Comparison of ENCODE assay signal across 8 cellular contexts in genomic region chr6:3457710-3458605, GRCh38. TPM values are rescaled to one million over a fixed set of nuclear protein-coding genes. Genes with fewer than 3 reads are reported as not detected.
A peak's percentile ranks its signal among the peaks of the same experiment; 100 is the strongest.
DNase-seq lines count a peak whose midpoint lies in the region; FAIRE-seq and TF ChIP-seq lines count a peak whose summit lies in the region.

No MANE protein-coding gene starts in this region.

- FAIRE-seq in GM19239 (lab: Jason Lieb, UNC), result no peak

- H3F3A ChIP-seq in MM.1S (ENCODE audit: insufficient read depth, low read length), result no peaks in the 10 kb centered on the region

- H3K36me3 ChIP-seq in MM.1S (replicated peaks; ENCODE audit: insufficient read depth, low read length) (no peaks in the 10 kb centered on the region), esophagus (ENCODE audit: control insufficient read depth in 2 of 2, insufficient read depth in 2 of 2, low read length in 1 of 2) (no peaks in the 10 kb centered on the region), mucosa of stomach (ENCODE audit: control insufficient read depth, insufficient read depth, low read length) (no peaks in the 10 kb centered on the region), vagina (no peaks in the 10 kb centered on the region)

- H3K27me3 Mint-ChIP-seq in activated CD4-positive, alpha-beta T cell treated with anti-CD3 and anti-CD28 coated beads, Interleukin-2, amount 10 ng/mL, durations not matched to agents 24 days and 14 days, result peaks cover 43% of the 10 kb centered on the region

- intact Hi-C loops in activated CD4-positive, alpha-beta T cell treated with anti-CD3 and anti-CD28 coated beads, Interleukin-2, amount 10 ng/mL, durations not matched to agents 24 days and 14 days (cut with micrococcal nuclease), result loop anchor here (5.0 kb wide), 2 partner anchors 181 to 231 kb away; partner anchors contain the start of gene TUBB2B
- intact Hi-C loops in vagina (cut with DNase I), result no loop called here

- WGBS in esophagus, 2 donors, result 22 to 26% methylated on average over 29 of the region's 29 CpGs

- H3K4me3 ChIP-seq in MM.1S (ENCODE audit: low read length) (peak overlapping the region; percentile 65; the same call in 1 of the 2 replicates), esophagus (ENCODE audit: low read depth in 1 of 2, low read length in 2 of 2) (peak overlapping the region; percentile 57 to 80), mucosa of stomach (ENCODE audit: low read length) (no peak overlapping the region), vagina (peak overlapping the region; percentile 70 to 82)

- peaks cover 5% of the 10 kb centered on the region for H3K4me1 Mint-ChIP-seq in activated CD4-positive, alpha-beta T cell treated with anti-CD3 and anti-CD28 coated beads, Interleukin-2, amount 10 ng/mL, durations not matched to agents 24 days and 14 days

- peaks cover 3% of the 10 kb centered on the region for H3K36me3 Mint-ChIP-seq in activated CD4-positive, alpha-beta T cell treated with anti-CD3 and anti-CD28 coated beads, Interleukin-2, amount 10 ng/mL, durations not matched to agents 24 days and 14 days (ENCODE audit: low read depth)

- peak overlapping the region; percentile 82 for H2AFZ ChIP-seq in MM.1S (ENCODE audit: low read length)

- TF ChIP-seq CTCF in C4-2B (conservative IDR thresholded peaks at IDR 0.05) (no peak), MM.1S (IDR thresholded peaks at IDR 0.05; ENCODE audit: low read length) (no peak), vagina (IDR thresholded peaks at IDR 0.05) (no peak)

- H3K9me3 ChIP-seq in MM.1S (replicated peaks; ENCODE audit: insufficient read depth, low read length), result no peaks in the 10 kb centered on the region
- H3K9me3 ChIP-seq in esophagus (ENCODE audit: control insufficient read depth in 2 of 2, insufficient read depth in 1 of 2, low read depth in 1 of 2, low read length in 1 of 2), result no peaks in the 10 kb centered on the region
- no peaks in the 10 kb centered on the region for H3K9me3 ChIP-seq in mucosa of stomach (ENCODE audit: control insufficient read depth, low read length)
- no peaks in the 10 kb centered on the region for H3K9me3 ChIP-seq in vagina

- H3K27me3 ChIP-seq in MM.1S (replicated peaks; ENCODE audit: insufficient read depth, low read length) (peaks cover 11% of the 10 kb centered on the region; the same call in 1 of the 2 replicates), esophagus (ENCODE audit: control insufficient read depth in 1 of 2, insufficient read depth in 2 of 2, low read length in 2 of 2) (no peaks in the 10 kb centered on the region), mucosa of stomach (ENCODE audit: control insufficient read depth, insufficient read depth, low read length) (peaks cover 3% of the 10 kb centered on the region), vagina (peaks cover 4% of the 10 kb centered on the region)

- H3K4me2 ChIP-seq in MM.1S (ENCODE audit: low read depth, low read length), result peak overlapping the region; percentile 89

- H3K9me2 ChIP-seq in MM.1S (replicated peaks; ENCODE audit: insufficient read depth, low read length), result no peaks in the 10 kb centered on the region

- no peaks in the 10 kb centered on the region for H3K9me3 Mint-ChIP-seq in activated CD4-positive, alpha-beta T cell treated with anti-CD3 and anti-CD28 coated beads, Interleukin-2, amount 10 ng/mL, durations not matched to agents 24 days and 14 days

- peak overlapping the region; percentile 73 for H3K4me3 Mint-ChIP-seq in activated CD4-positive, alpha-beta T cell treated with anti-CD3 and anti-CD28 coated beads, Interleukin-2, amount 10 ng/mL, durations not matched to agents 24 days and 14 days

- no peak for TF ChIP-seq POLR2A in vagina (IDR thresholded peaks at IDR 0.05)

- no peak overlapping the region for H3K9ac ChIP-seq in MM.1S (ENCODE audit: low read length)
- peak overlapping the region; percentile 55 for H3K9ac ChIP-seq in mucosa of stomach (ENCODE audit: low read length)

- no peaks in the 10 kb centered on the region for H3K79me2 ChIP-seq in MM.1S (ENCODE audit: low read length)

- peaks cover 5% of the 10 kb centered on the region; the same call in 1 of the 2 replicates for H3K4me1 ChIP-seq in MM.1S (ENCODE audit: low read length)
- peaks cover 3 to 9% of the 10 kb centered on the region in 2 donors for H3K4me1 ChIP-seq in esophagus (ENCODE audit: control insufficient read depth in 2 of 2, insufficient read depth in 2 of 2, low read length in 1 of 2)
- no peaks in the 10 kb centered on the region for H3K4me1 ChIP-seq in mucosa of stomach (ENCODE audit: control insufficient read depth, insufficient read depth, low read length)
- H3K4me1 ChIP-seq in vagina, result peaks cover 35% of the 10 kb centered on the region

- H3K27ac Mint-ChIP-seq in activated CD4-positive, alpha-beta T cell treated with anti-CD3 and anti-CD28 coated beads, Interleukin-2, amount 10 ng/mL, durations not matched to agents 24 days and 14 days, result peak overlapping the region; percentile 38

- no peak for DNase-seq in MM.1S
- peak; percentile 67 for DNase-seq in activated CD4-positive, alpha-beta T cell treated with anti-CD3 and anti-CD28 coated beads, Interleukin-2, amount 10 ng/mL, durations not matched to agents 24 days and 14 days
- DNase-seq in vagina (ENCODE audit: extremely low spot score in 2 of 2), result no peak
- no peak for DNase-seq in GM19239 (ENCODE audit: insufficient read length, low spot score)
- no peak for DNase-seq in germinal center (ENCODE audit: low spot score)

- peak overlapping the region; percentile 91 for H3K27ac ChIP-seq in C4-2B
- no peak overlapping the region for H3K27ac ChIP-seq in MM.1S (ENCODE audit: low read length)
- peak overlapping the region; percentile 66 to 68 for H3K27ac ChIP-seq in esophagus (ENCODE audit: low read depth in 2 of 2, low read length in 1 of 2)
- no peak overlapping the region for H3K27ac ChIP-seq in vagina

- H4K20me1 ChIP-seq in MM.1S (ENCODE audit: insufficient read depth, low read length), result no peaks in the 10 kb centered on the region

RNA-seq across cellular contexts. Expression of gene SLC22A23, which starts 1.1 kb away (rescaled TPM):
- total RNA-seq in activated CD4-positive, alpha-beta T cell treated with anti-CD3 and anti-CD28 coated beads, Interleukin-2, amount 10 ng/mL, durations not matched to agents 24 days and 14 days, result 0.07 and 0.12 TPM in 2 replicates
- polyA plus RNA-seq in esophagus, result 10 to 100 TPM; 12.5 to 15.4 TPM
- total RNA-seq in vagina, result 40.5 TPM

Comparison
In these comparisons a context has a peak if more than half of its experiments do, and no peak if none do; other contexts are left out.
1. H3K27ac ChIP-seq: peak in C4-2B (single experiment) and esophagus (2 of 2); none in MM.1S (single experiment) and vagina (single experiment).
2. RNA of gene SLC22A23, which starts 1.1 kb away (total RNA-seq): 40.5 TPM in vagina (single experiment); 0.07 to 0.12 TPM in activated CD4-positive, alpha-beta T cell treated with anti-CD3 and anti-CD28 coated beads, Interleukin-2, amount 10 ng/mL, durations not matched to agents 24 days and 14 days; every median in the first group is over 10 times any median in the second.